In genomic region chr13:99280166-99280565, GRCh38 we compare ENCODE assay signal across 9 cellular contexts. TPM values are rescaled to one million over a fixed set of nuclear protein-coding genes. Genes with fewer than 3 reads are reported as not detected.
A peak's percentile ranks its signal among the peaks of the same experiment; 100 is the strongest.
DNase-seq lines count a peak whose midpoint lies in the region; ATAC-seq, FAIRE-seq and TF ChIP-seq lines count a peak whose summit lies in the region.
"Had no signal": no experiment of that assay in that cellular context is flagged by ENCODE, and none has a peak within 500 bp of the region (broad histone marks: within the 10 kb centered on the region; RNA-seq: fewer than 3 reads in every experiment).

No MANE protein-coding gene starts in this region.

- ATAC-seq in lower lobe of right lung (peak; percentile 57 to 68), HG02970 (IDR thresholded peaks at IDR 0.05; ENCODE audit: low FRiP score, unreplicated experiment) (no peak)

- H3K27me3 ChIP-seq in adrenal gland (no peaks in the 10 kb centered on the region), lower lobe of right lung (ENCODE audit: low read depth) (no peaks in the 10 kb centered on the region), dorsolateral prefrontal cortex (no peaks in the 10 kb centered on the region)

- TF ChIP-seq POLR2A in GM12891 (IDR thresholded peaks at IDR 0.05; ENCODE audit: low read depth, low read length), result no peak
- no peak for TF ChIP-seq POLR2A in adrenal gland (IDR thresholded peaks at IDR 0.05)

- DNase-seq in AG08395 (ENCODE audit: low spot score) (peak; percentile 53), GM12891 (ENCODE audit: insufficient read length, low spot score) (no peak), adrenal gland (peak in 1 of 7 donors; percentile 27), lower lobe of right lung (no peak), medulla oblongata (ENCODE audit: extremely low spot score) (no peak), dorsolateral prefrontal cortex (no peak), globus pallidus (ENCODE audit: low spot score) (no peak)

- H3K9me3 ChIP-seq in adrenal gland (replicated peaks in 1 of 3) (no peaks in the 10 kb centered on the region), lower lobe of right lung (no peaks in the 10 kb centered on the region)
- H3K9me3 ChIP-seq: prostate gland had no signal

- TF ChIP-seq CTCF in adrenal gland (IDR thresholded peaks at IDR 0.05) (no peak), lower lobe of right lung (IDR thresholded peaks at IDR 0.05) (no peak), dorsolateral prefrontal cortex (IDR thresholded peaks at IDR 0.05 in 54 of 56, conservative IDR thresholded peaks at IDR 0.05 in 2 of 56; ENCODE audit: low read depth in 1 of 56, partially characterized antibody in 56 of 56) (no peak)

- intact Hi-C loops in adrenal gland (cut with DNase I), result no loop called here
- intact Hi-C loops in lower lobe of right lung (cut with DNase I), result no loop called here
- intact Hi-C loops in dorsolateral prefrontal cortex (cut with DNase I), result no loop called here

- H3K4me1 ChIP-seq in adrenal gland (replicated peaks in 1 of 2) (peaks cover 6 to 28% of the 10 kb centered on the region in 2 donors), lower lobe of right lung (peaks cover 45% of the 10 kb centered on the region)
- H3K4me1 ChIP-seq: prostate gland had no signal

- peak; percentile 48 for FAIRE-seq in GM12891 (lab: Jason Lieb, UNC)

- H3K36me3 ChIP-seq in adrenal gland (replicated peaks in 1 of 2) (no peaks in the 10 kb centered on the region), lower lobe of right lung (no peaks in the 10 kb centered on the region)
- H3K36me3 ChIP-seq: prostate gland had no signal

- H3K4me3 ChIP-seq in adrenal gland (no peak overlapping the region), lower lobe of right lung (no peak overlapping the region), dorsolateral prefrontal cortex (no peak overlapping the region)
- H3K4me3 ChIP-seq: prostate gland had no signal

- peak overlapping the region in 4 of 5 donors; percentile 0 to 84 (median 20) for H3K27ac ChIP-seq in adrenal gland
- H3K27ac ChIP-seq in lower lobe of right lung, result peak overlapping the region; percentile 15
- H3K27ac ChIP-seq in dorsolateral prefrontal cortex, result no peak overlapping the region
- H3K27ac ChIP-seq: prostate gland had no signal

- WGBS in adrenal gland, 4 donors, result 66 to 72% (median 70%) methylated on average over 3 of the region's 3 CpGs

TF ChIP-seq in GM12891, 5 proteins besides CTCF, POLR2A, EP300 and RAD21:
- no peak for TF ChIP-seq TAF1 (IDR thresholded peaks at IDR 0.05; ENCODE audit: low read depth, low read length)
- no peak for TF ChIP-seq POLR2AphosphoS5 (IDR thresholded peaks at IDR 0.05; ENCODE audit: low read depth, low read length)
- no peak for TF ChIP-seq SPI1 (IDR thresholded peaks at IDR 0.05; ENCODE audit: low read depth, low read length)
- TF ChIP-seq POU2F2 (IDR thresholded peaks at IDR 0.05; ENCODE audit: low read depth, low read length), result no peak
- TF ChIP-seq PAX5 (IDR thresholded peaks at IDR 0.05; ENCODE audit: insufficient read depth, low read length, severe bottlenecking), result no peak
TF ChIP-seq in GM12891: peak in this region for 0.

RNA-seq across cellular contexts. Expression of gene GPR18, which starts 22.0 kb away (rescaled TPM):
- 2.3 TPM for polyA plus RNA-seq in GM12891 (2012; ENCODE audit: low read depth, missing spikeins)
- total RNA-seq in adrenal gland (under 1 TPM in 1 of 8 donors, not detected in 7; 0.78 TPM), lower lobe of right lung (0.38 TPM), dorsolateral prefrontal cortex (not detected)
- under 1 TPM in 1 of 3 donors, not detected in 2; 0.03 TPM for polyA plus RNA-seq in adrenal gland

RNA-seq across cellular contexts. Expression of gene GPR183, which starts 27.0 kb away (rescaled TPM):
- polyA plus RNA-seq in GM12891 (2012; ENCODE audit: low read depth, missing spikeins), result 61.8 TPM
- total RNA-seq in adrenal gland, result 10 to 100 TPM in 3 of 8 donors, 1 to 10 TPM in 5; 4.5 to 15.0 (median 9.2) TPM
- polyA plus RNA-seq in adrenal gland, result 10 to 100 TPM in 1 of 3 donors, 1 to 10 TPM in 2; 4.2 to 12.8 (median 5.5) TPM
- total RNA-seq in lower lobe of right lung, result 9.0 TPM
- 10 to 100 TPM in 3 of 120 experiments, 1 to 10 TPM in 81, under 1 TPM in 32, not detected in 4; 0.29 to 16.2 (median 1.7) TPM for total RNA-seq in dorsolateral prefrontal cortex

Comparison
In these comparisons a context has a peak if more than half of its experiments do, and no peak if none do; other contexts are left out.
1. H3K27ac ChIP-seq: peak in adrenal gland (4 of 5) and lower lobe of right lung (single experiment); none in dorsolateral prefrontal cortex (0 of 59).